Comparison of ENCODE assay signal across 11 cellular contexts in genomic region chr19:53485046-53486004, GRCh38.
"Had no signal": no experiment of that assay in that cellular context is flagged by ENCODE, and none has a peak within 500 bp of the region (broad histone marks: within the 10 kb centered on the region; RNA-seq: fewer than 3 reads in every experiment).

No MANE protein-coding gene starts in this region.

- DNase-seq: effector memory CD8-positive, alpha-beta T cell; esophagus squamous epithelium; foreskin fibroblast; left colon; naive thymus-derived CD8-positive, alpha-beta T cell; psoas muscle; retina; stimulated activated CD4-positive, alpha-beta T cell treated with anti-CD3 and anti-CD28 coated beads, Interleukin-2, amount 100 ng/mL, for 24 hours; stimulated activated naive CD4-positive, alpha-beta T cell treated with Interleukin-2 at 50 U/mL for 16 hours; trophoblast cell had no signal

- ATAC-seq: effector memory CD8-positive, alpha-beta T cell; left colon; naive thymus-derived CD8-positive, alpha-beta T cell; psoas muscle; sciatic nerve had no signal
